ENCODE assay signal across 19 cellular contexts in the genomic region with DNA sequence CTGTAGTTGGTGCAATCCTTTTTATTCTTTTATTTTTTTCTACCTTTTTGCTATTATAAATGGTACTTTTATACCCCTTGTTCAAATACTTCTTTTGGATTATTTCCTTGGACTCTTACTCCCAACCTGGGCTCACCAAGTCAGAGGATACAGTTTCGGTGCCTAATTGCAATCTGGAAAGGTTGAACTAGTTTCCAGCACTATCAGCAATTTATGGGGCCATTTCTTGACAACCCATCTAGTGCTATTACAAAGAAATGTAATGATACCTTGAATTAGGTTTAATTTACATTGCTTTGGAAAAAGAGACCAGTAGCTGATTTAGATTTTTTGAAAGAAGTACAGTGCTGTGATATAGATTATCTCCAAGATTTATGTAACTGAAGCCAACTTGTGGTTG.
"Had no signal": no experiment of that assay in that cellular context is flagged by ENCODE, and none has a peak within 500 bp of the region (broad histone marks: within the 10 kb centered on the region; RNA-seq: fewer than 3 reads in every experiment).

No MANE protein-coding gene starts in this region.

- H3K9me3 Mint-ChIP-seq: activated CD4-positive, alpha-beta memory T cell treated with anti-CD3 and anti-CD28 coated beads, Interleukin-2, amount 10 ng/mL, durations not matched to agents 7 days and 5 days; activated CD4-positive, alpha-beta T cell treated with anti-CD3 and anti-CD28 coated beads, Interleukin-2, amount 10 ng/mL, durations not matched to agents 24 days and 14 days; activated naive CD4-positive, alpha-beta T cell treated with anti-CD3 and anti-CD28 coated beads, Interleukin-2, amount 50 U/mL, for 24 hours; activated T-helper 1 cell treated with anti-CD3 and anti-CD28 coated beads, Interleukin-12 subunit alpha, Interleukin-12 subunit beta, Interleukin-2, Interleukin-4 antibody, amounts not matched to agents 30 ng/mL and 10 ng/mL and 1 ng/mL, durations not matched to agents 14 hours and 24 hours and 36 hours; stimulated activated naive CD8-positive, alpha-beta T cell treated with anti-CD3 and anti-CD28 coated beads, Interleukin-15, Interleukin-2, amounts not matched to agents 100 ng/mL and 50 ng/mL, for 24 hours had no signal

- H3K4me3 ChIP-seq: adrenal gland, ascending aorta, tibial artery had no signal

- H3K36me3 ChIP-seq: adrenal gland, ascending aorta, tibial artery had no signal

- DNase-seq: activated CD4-positive, alpha-beta memory T cell treated with anti-CD3 and anti-CD28 coated beads, Interleukin-2, amount 10 ng/mL, durations not matched to agents 7 days and 5 days; activated CD4-positive, alpha-beta T cell treated with anti-CD3 and anti-CD28 coated beads, Interleukin-2, amount 10 ng/mL, durations not matched to agents 24 days and 14 days; activated gamma-delta T cell treated with Interleukin-2 at 50 U/mL for 16 hours; adrenal gland; central memory CD4-positive, alpha-beta T cell; effector memory CD4-positive, alpha-beta T cell; glutamatergic neuron; left ventricle myocardium superior; right cardiac atrium; stimulated activated CD4-positive, alpha-beta T cell treated with anti-CD3 and anti-CD28 coated beads, Interleukin-12 subunit alpha, Interleukin-12 subunit beta, amount 100 ng/mL, for 4 hours; stimulated activated CD4-positive, alpha-beta T cell treated with anti-CD3 and anti-CD28 coated beads, Interleukin-4, amount 100 ng/mL, for 4 hours; T-helper 2 cell; tibial artery had no signal

- ATAC-seq: activated CD4-positive, CD25-positive, alpha-beta regulatory T cell treated with anti-CD3 and anti-CD28 coated beads, Interleukin-2, amount 50 U/mL, for 24 hours had no signal

- H3K9me3 ChIP-seq: adrenal gland, ascending aorta, tibial artery had no signal

- H3K27me3 Mint-ChIP-seq: activated CD4-positive, alpha-beta memory T cell treated with anti-CD3 and anti-CD28 coated beads, Interleukin-2, amount 10 ng/mL, durations not matched to agents 7 days and 5 days; activated CD4-positive, alpha-beta T cell treated with anti-CD3 and anti-CD28 coated beads, Interleukin-2, amount 10 ng/mL, durations not matched to agents 24 days and 14 days; activated naive CD4-positive, alpha-beta T cell treated with anti-CD3 and anti-CD28 coated beads, Interleukin-2, amount 50 U/mL, for 24 hours; stimulated activated naive CD8-positive, alpha-beta T cell treated with anti-CD3 and anti-CD28 coated beads, Interleukin-15, Interleukin-2, amounts not matched to agents 100 ng/mL and 50 ng/mL, for 24 hours had no signal

- H3K27ac ChIP-seq: adrenal gland, ascending aorta, parathyroid adenoma, tibial artery had no signal

- H3K4me1 ChIP-seq: parathyroid adenoma had no signal

- H3K27me3 ChIP-seq: adrenal gland, ascending aorta, tibial artery had no signal

- H3K4me3 Mint-ChIP-seq: activated CD4-positive, alpha-beta memory T cell treated with anti-CD3 and anti-CD28 coated beads, Interleukin-2, amount 10 ng/mL, durations not matched to agents 7 days and 5 days; activated CD4-positive, alpha-beta T cell treated with anti-CD3 and anti-CD28 coated beads, Interleukin-2, amount 10 ng/mL, durations not matched to agents 24 days and 14 days; activated naive CD4-positive, alpha-beta T cell treated with anti-CD3 and anti-CD28 coated beads, Interleukin-2, amount 50 U/mL, for 24 hours; activated T-helper 1 cell treated with anti-CD3 and anti-CD28 coated beads, Interleukin-12 subunit alpha, Interleukin-12 subunit beta, Interleukin-2, Interleukin-4 antibody, amounts not matched to agents 30 ng/mL and 10 ng/mL and 1 ng/mL, durations not matched to agents 14 hours and 24 hours and 36 hours; stimulated activated naive CD8-positive, alpha-beta T cell treated with anti-CD3 and anti-CD28 coated beads, Interleukin-15, Interleukin-2, amounts not matched to agents 100 ng/mL and 50 ng/mL, for 24 hours had no signal

- H3K9ac ChIP-seq: parathyroid adenoma had no signal

- H2AFZ ChIP-seq: parathyroid adenoma had no signal

- H3K27ac Mint-ChIP-seq: activated CD4-positive, alpha-beta memory T cell treated with anti-CD3 and anti-CD28 coated beads, Interleukin-2, amount 10 ng/mL, durations not matched to agents 7 days and 5 days; activated CD4-positive, alpha-beta T cell treated with anti-CD3 and anti-CD28 coated beads, Interleukin-2, amount 10 ng/mL, durations not matched to agents 24 days and 14 days; activated naive CD4-positive, alpha-beta T cell treated with anti-CD3 and anti-CD28 coated beads, Interleukin-2, amount 50 U/mL, for 24 hours; activated T-helper 1 cell treated with anti-CD3 and anti-CD28 coated beads, Interleukin-12 subunit alpha, Interleukin-12 subunit beta, Interleukin-2, Interleukin-4 antibody, amounts not matched to agents 30 ng/mL and 10 ng/mL and 1 ng/mL, durations not matched to agents 14 hours and 24 hours and 36 hours; stimulated activated naive CD8-positive, alpha-beta T cell treated with anti-CD3 and anti-CD28 coated beads, Interleukin-15, Interleukin-2, amounts not matched to agents 100 ng/mL and 50 ng/mL, for 24 hours had no signal
